Comparison of ENCODE assay signal across 24 cellular contexts in genomic region chr11:10984250-10984649, GRCh38.
DNase-seq lines count a peak whose midpoint lies in the region; ATAC-seq, FAIRE-seq and TF ChIP-seq lines count a peak whose summit lies in the region.
"Had no signal": no experiment of that assay in that cellular context is flagged by ENCODE, and none has a peak within 500 bp of the region (broad histone marks: within the 10 kb centered on the region; RNA-seq: fewer than 3 reads in every experiment).

No MANE protein-coding gene starts in this region.

- no peaks in the 10 kb centered on the region for H3K27me3 ChIP-seq in HCT116 (ENCODE audit: insufficient read depth, low read length)
- no peaks in the 10 kb centered on the region; a peak in 1 of 4 replicates for H3K27me3 ChIP-seq in GM12878 (replicated peaks in 1 of 2; ENCODE audit: control insufficient read depth in 2 of 2, insufficient read depth in 2 of 2, low read length in 1 of 2)
- H3K27me3 ChIP-seq in left ventricle myocardium inferior (ENCODE audit: low read depth): peaks cover 5% of the 10 kb centered on the region
- no peaks in the 10 kb centered on the region for H3K27me3 ChIP-seq in esophagus squamous epithelium
- H3K27me3 ChIP-seq: BE2C, SJCRH30 had no signal

- no peaks in the 10 kb centered on the region for H4K20me1 ChIP-seq in HCT116 (ENCODE audit: insufficient read depth)
- no peaks in the 10 kb centered on the region for H4K20me1 ChIP-seq in GM12878 (ENCODE audit: control insufficient read depth, insufficient read depth)

- in situ Hi-C loops in GM12878 (cut with MboI): no loop called here

- H3K4me3 ChIP-seq in HCT116 (replicated peaks in 1 of 2; ENCODE audit: low read depth in 1 of 2, low read length in 2 of 2): no peak overlapping the region
- H3K4me3 ChIP-seq in GM12878: no peak overlapping the region
- H3K4me3 ChIP-seq in left ventricle myocardium inferior: no peak overlapping the region
- no peak overlapping the region for H3K4me3 ChIP-seq in esophagus squamous epithelium
- H3K4me3 ChIP-seq: SJCRH30 had no signal

- H3K4me2 ChIP-seq in HCT116 (ENCODE audit: low read length) (no peak overlapping the region), GM12878 (ENCODE audit: control insufficient read depth, insufficient read depth) (no peak overlapping the region)

- TF ChIP-seq POLR2A in HCT116 (IDR thresholded peaks at IDR 0.05; ENCODE audit: borderline replicate concordance, extremely low read depth, insufficient read depth, insufficient read length) (no peak), GM12878 (IDR thresholded peaks at IDR 0.05; ENCODE audit: low read depth, low read length) (no peak), esophagus squamous epithelium (IDR thresholded peaks at IDR 0.05) (no peak)

- SMC1A ChIA-PET in GM12878 (lab: Charles Lee; ENCODE audit: uncharacterized antibody, unreplicated experiment): no interaction called here

- no peak for TF ChIP-seq EP300 in GM12878 (IDR thresholded peaks at IDR 0.05; ENCODE audit: borderline replicate concordance in 1 of 2, control insufficient read depth in 1 of 2, low read depth in 2 of 2, low read length in 2 of 2)

- no peak for FAIRE-seq in GM12878 (lab: Jason Lieb, UNC)
- FAIRE-seq: GM12891, H54 had no signal

- H3K4me1 ChIP-seq in HCT116 (ENCODE audit: control insufficient read depth in 1 of 2, insufficient read depth in 2 of 2, low read length in 2 of 2) (peaks cover 0 to 14% of the 10 kb centered on the region in 2 experiments; a peak in 2 of 4 replicates), GM12878 (ENCODE audit: control insufficient read depth, insufficient read depth, low read length) (0 out of 2 replicates have a peak, but pooled peaks cover 3% of the 10 kb centered on the region), left ventricle myocardium inferior (no peaks in the 10 kb centered on the region), esophagus squamous epithelium (peaks cover 0 to 10% (median 0%) of the 10 kb centered on the region in 3 donors)
- H3K4me1 ChIP-seq: BE2C had no signal

- H3K9me2 ChIP-seq in HCT116 (ENCODE audit: insufficient read depth): no peaks in the 10 kb centered on the region

- H2AFZ ChIP-seq in HCT116 (ENCODE audit: low read depth, low read length, poor library complexity, severe bottlenecking) (no peak overlapping the region), GM12878 (ENCODE audit: control insufficient read depth, low read depth, low read length) (no peak overlapping the region)

- CTCF ChIA-PET in HCT116 (lab: Charles Lee) (no interaction called here), GM12878 (lab: Yijun Ruan, JAX) (no interaction called here)

- RAD21 ChIA-PET in HCT116 (lab: Charles Lee; ENCODE audit: low non-redundant PET in 1 of 2, low total read pairs in 2 of 2, uncharacterized antibody in 2 of 2, unreplicated experiment in 2 of 2) (no interaction called here), GM12878 (lab: Charles Lee; ENCODE audit: unreplicated experiment) (no interaction called here)

- ATAC-seq in HCT116 (peak; percentile 90), GM12878 (no peak)
- ATAC-seq: PC-3 had no signal

- whole genome bisulfite sequencing in GM12878 (ENCODE audit: insufficient coverage, insufficient replicate concordance, low lambda C conversion rate, missing lambda C conversion rate): 64% methylated on average over 4 of the region's 4 CpGs
- WGBS in esophagus squamous epithelium, 2 donors: 91 to 92% methylated on average over 4 of the region's 4 CpGs

- intact Hi-C loops in HCT116 (cut with micrococcal nuclease): no loop called here
- intact Hi-C loops in GM12878 (cut with micrococcal nuclease; ENCODE audit: unreplicated experiment): no loop called here
- intact Hi-C loops in left ventricle myocardium inferior (cut with micrococcal nuclease): no loop called here
- intact Hi-C loops in esophagus squamous epithelium (cut with DNase I): no loop called here

- H3K79me2 ChIP-seq in HCT116 (ENCODE audit: insufficient read depth, low read length) (no peaks in the 10 kb centered on the region), GM12878 (ENCODE audit: control insufficient read depth, insufficient read depth, low read length) (no peaks in the 10 kb centered on the region)

- H3K36me3 ChIP-seq in HCT116 (ENCODE audit: control insufficient read depth in 1 of 2, insufficient read depth in 2 of 2, low read length in 2 of 2) (no peaks in the 10 kb centered on the region), GM12878 (ENCODE audit: control insufficient read depth in 2 of 2, insufficient read depth in 2 of 2, low read length in 1 of 2) (no peaks in the 10 kb centered on the region), left ventricle myocardium inferior (no peaks in the 10 kb centered on the region), esophagus squamous epithelium (no peaks in the 10 kb centered on the region)
- H3K36me3 ChIP-seq: BE2C, SJCRH30 had no signal

- no peak overlapping the region for H3K27ac ChIP-seq in HCT116 (ENCODE audit: low read depth, low read length)
- no peak overlapping the region for H3K27ac ChIP-seq in GM12878 (ENCODE audit: control insufficient read depth, insufficient read depth)
- no peak overlapping the region for H3K27ac ChIP-seq in left ventricle myocardium inferior (replicated peaks)
- no peak overlapping the region for H3K27ac ChIP-seq in esophagus squamous epithelium
- H3K27ac ChIP-seq: RWPE1, SJCRH30 had no signal

- peak; percentile 5 for DNase-seq in ELR (ENCODE audit: low read depth)
- peak; percentile 12 for DNase-seq in HCT116 (ENCODE audit: low read depth, low spot score)
- no peak for DNase-seq in GM12878 (ENCODE audit: low read depth, low spot score)
- peak; percentile 43 for DNase-seq in iPS-NIHi11 (ENCODE audit: low spot score)
- no peak for DNase-seq in left ventricle myocardium inferior
- no peak for DNase-seq in T-helper 1 cell
- DNase-seq in NCI-H1694 (lab: John Stamatoyannopoulos, UW): no peak
- no peak for DNase-seq in esophagus squamous epithelium (lab: John Stamatoyannopoulos, UW)
- DNase-seq: BE2C; Calu3; CD4-positive, alpha-beta T cell; DMS79; GDM1; MV-4-11; NCI-H1436; NCI-H2029 treated with DMSO at 0.1 percent for 48 hours; NCI-H2171 treated with DMSO at 0.1 percent for 48 hours; NCI-H446 treated with DMSO at 0.1 percent for 48 hours; PC-3; SJCRH30; SW 1271 had no signal

- POLR2A ChIA-PET in HCT116 (lab: Charles Lee): no interaction called here
- POLR2A ChIA-PET in GM12878 (lab: Charles Lee): no interaction called here

- H3K9me3 ChIP-seq in HCT116 (ENCODE audit: control insufficient read depth in 1 of 2, insufficient read depth in 1 of 2, low read depth in 1 of 2, low read length in 2 of 2) (no peaks in the 10 kb centered on the region), GM12878 (replicated peaks; ENCODE audit: control insufficient read depth, insufficient read depth, low read length) (no peaks in the 10 kb centered on the region), left ventricle myocardium inferior (replicated peaks) (peaks cover 16% of the 10 kb centered on the region), esophagus squamous epithelium (no peaks in the 10 kb centered on the region)
- H3K9me3 ChIP-seq: BE2C, SJCRH30 had no signal

- TF ChIP-seq CTCF in HCT116 (IDR thresholded peaks at IDR 0.05 in 2 of 3, conservative IDR thresholded peaks at IDR 0.05 in 1 of 3; ENCODE audit: borderline replicate concordance in 1 of 3, insufficient read depth in 1 of 3, low read depth in 2 of 3, low read length in 2 of 3): no peak
- no peak for TF ChIP-seq CTCF in GM12878 (IDR thresholded peaks at IDR 0.05 in 2 of 3, conservative IDR thresholded peaks at IDR 0.05 in 1 of 3; ENCODE audit: control insufficient read depth in 2 of 3, extremely low read depth in 1 of 3, insufficient read depth in 1 of 3, low read depth in 3 of 3, low read length in 3 of 3)
- TF ChIP-seq CTCF in left ventricle myocardium inferior (IDR thresholded peaks at IDR 0.05; ENCODE audit: borderline replicate concordance): no peak
- no peak for TF ChIP-seq CTCF in esophagus squamous epithelium (IDR thresholded peaks at IDR 0.05)

- BruUV-seq in HCT116 (replicated peaks; lab: Mats Ljungman, UMichigan) (no TSS peak), GM12878 (replicated peaks; lab: Mats Ljungman, UMichigan) (no TSS peak)

- no peak overlapping the region for H3K9ac ChIP-seq in HCT116 (ENCODE audit: low read length)
- no peak overlapping the region for H3K9ac ChIP-seq in GM12878 (ENCODE audit: control insufficient read depth, insufficient read depth, low read length)

- TF ChIP-seq RAD21 in HCT116 (IDR thresholded peaks at IDR 0.05; ENCODE audit: low read depth): no peak
- no peak for TF ChIP-seq RAD21 in GM12878 (IDR thresholded peaks at IDR 0.05; ENCODE audit: insufficient read depth, low read depth, low read length)

TF ChIP-seq in HCT116, 20 proteins besides CTCF, POLR2A, EP300 and RAD21 (continues in another document):
- no peak for TF ChIP-seq ATF3 (IDR thresholded peaks at IDR 0.05)
- no peak for TF ChIP-seq TCF7L2 (IDR thresholded peaks at IDR 0.05; ENCODE audit: borderline replicate concordance, extremely low read depth, insufficient read depth, insufficient read length)

TF ChIP-seq in GM12878, 131 proteins besides CTCF, POLR2A, EP300 and RAD21:
- TF ChIP-seq TCF7 (IDR thresholded peaks at IDR 0.05; ENCODE audit: borderline replicate concordance): no peak
- peak; percentile 34 for TF ChIP-seq SIX5 (IDR thresholded peaks at IDR 0.05; ENCODE audit: low read depth, low read length, severe bottlenecking)
- TF ChIP-seq CREM (IDR thresholded peaks at IDR 0.05; ENCODE audit: low read depth): no peak
TF ChIP-seq in GM12878: peak in this region for 1.

Comparison
In these comparisons a context has a peak if more than half of its experiments do, and no peak if none do; other contexts are left out.
1. DNase-seq: peak in ELR (single experiment), HCT116 (single experiment) and iPS-NIHi11 (single experiment); none in GM12878 (single experiment), left ventricle myocardium inferior (single experiment), T-helper 1 cell (0 of 5), NCI-H1694 (single experiment) and esophagus squamous epithelium (single experiment).